12 cellular contexts compared by ENCODE assay signal in the genomic region with DNA sequence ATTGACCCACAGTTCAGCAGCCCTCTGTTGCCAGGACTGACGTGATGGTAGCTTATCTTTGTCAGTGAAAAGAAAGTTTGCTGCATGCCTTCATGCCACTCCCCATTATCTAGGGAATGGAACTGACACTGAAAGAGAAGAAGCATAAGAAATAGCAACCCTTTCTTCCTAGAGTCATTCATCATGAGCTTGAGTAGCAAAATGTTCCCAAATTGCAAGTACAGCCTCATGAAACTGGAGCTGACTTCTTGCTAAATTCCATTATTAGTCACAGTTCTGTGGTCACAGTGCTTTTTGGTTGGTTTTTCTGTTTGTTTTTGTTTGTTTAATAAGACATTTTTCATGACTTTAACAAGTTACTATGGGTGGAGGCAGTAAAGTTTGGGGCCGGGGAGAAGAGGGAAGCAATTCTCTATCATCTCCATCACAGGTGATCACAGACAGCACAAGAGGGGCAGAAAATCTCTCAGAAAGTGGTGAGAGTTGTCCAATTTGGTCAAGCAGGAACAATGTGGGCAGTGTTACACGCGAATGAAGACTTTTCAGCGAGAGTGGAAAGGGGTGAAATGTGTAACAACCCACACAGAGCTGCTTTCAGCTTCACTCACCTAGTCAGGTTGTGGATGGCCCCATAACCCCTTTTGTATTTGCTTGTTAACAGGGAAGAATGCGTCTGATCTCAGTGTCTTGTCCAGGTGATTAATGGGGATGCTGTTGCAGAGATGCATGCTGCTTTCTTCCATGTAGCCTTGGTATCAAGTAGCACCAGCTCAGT.
A peak's percentile ranks its signal among the peaks of the same experiment; 100 is the strongest.
DNase-seq lines count a peak whose midpoint lies in the region; ATAC-seq and TF ChIP-seq lines count a peak whose summit lies in the region.
"Had no signal": no experiment of that assay in that cellular context is flagged by ENCODE, and none has a peak within 500 bp of the region (broad histone marks: within the 10 kb centered on the region; RNA-seq: fewer than 3 reads in every experiment).

No MANE protein-coding gene starts in this region.

- TF ChIP-seq CTCF in fibroblast of villous mesenchyme (IDR thresholded peaks at IDR 0.05; ENCODE audit: insufficient read depth, low read depth, low read length), result no peak
- TF ChIP-seq CTCF in natural killer cell (IDR thresholded peaks at IDR 0.05), result no peak

- H3K4me3 ChIP-seq in fibroblast of villous mesenchyme (ENCODE audit: low read depth, low read length), result no peak overlapping the region

- ATAC-seq in GM18520 (IDR thresholded peaks at IDR 0.05; ENCODE audit: unreplicated experiment), result peak; percentile 68
- peak; percentile 60 for ATAC-seq in GM21529 (IDR thresholded peaks at IDR 0.05; ENCODE audit: unreplicated experiment)
- peak; percentile 55 for ATAC-seq in HG03196 (IDR thresholded peaks at IDR 0.05; ENCODE audit: unreplicated experiment)
- ATAC-seq in natural killer cell, result no peak

- peaks cover 0 to 3% of the 10 kb centered on the region in 2 donors for H3K9me3 Mint-ChIP-seq in natural killer cell

- H3K4me3 Mint-ChIP-seq in natural killer cell, result no peak overlapping the region
- H3K4me3 Mint-ChIP-seq: dendritic cell treated with granulocyte-macrophage colony-stimulating factor and Interleukin-4, amounts not matched to agents 40 ng/mL and 50 ng/mL, for 4 days had no signal

- H3K27me3 Mint-ChIP-seq in natural killer cell (ENCODE audit: low read depth in 2 of 2), result no peaks in the 10 kb centered on the region
- H3K27me3 Mint-ChIP-seq: dendritic cell treated with granulocyte-macrophage colony-stimulating factor and Interleukin-4, amounts not matched to agents 40 ng/mL and 50 ng/mL, for 4 days had no signal

- no peak overlapping the region for H3K27ac Mint-ChIP-seq in natural killer cell
- H3K27ac Mint-ChIP-seq: dendritic cell treated with granulocyte-macrophage colony-stimulating factor and Interleukin-4, amounts not matched to agents 40 ng/mL and 50 ng/mL, for 4 days had no signal

- no peaks in the 10 kb centered on the region for H3K4me1 Mint-ChIP-seq in natural killer cell

- DNase-seq in fibroblast of villous mesenchyme (ENCODE audit: low read depth), result peak; percentile 0
- DNase-seq in natural killer cell, result no peak
- DNase-seq in AML-193 (lab: John Stamatoyannopoulos, UW), result no peak
- DNase-seq in SIG-M5 (lab: John Stamatoyannopoulos, UW), result no peak
- DNase-seq in effector CD4-positive, alpha-beta T cell, result no peak
- DNase-seq: EL, NCI-H1930, SK-N-SH had no signal

- intact Hi-C loops in natural killer cell (cut with micrococcal nuclease), result no loop called here

- H3K36me3 Mint-ChIP-seq in natural killer cell, result no peaks in the 10 kb centered on the region

Comparison
In these comparisons a context has a peak if more than half of its experiments do, and no peak if none do; other contexts are left out.
1. ATAC-seq: peak in GM18520 (single experiment), GM21529 (single experiment) and HG03196 (single experiment); none in natural killer cell (0 of 3).